Comparison of ENCODE assay signal across 1 cellular context in the genomic region with DNA sequence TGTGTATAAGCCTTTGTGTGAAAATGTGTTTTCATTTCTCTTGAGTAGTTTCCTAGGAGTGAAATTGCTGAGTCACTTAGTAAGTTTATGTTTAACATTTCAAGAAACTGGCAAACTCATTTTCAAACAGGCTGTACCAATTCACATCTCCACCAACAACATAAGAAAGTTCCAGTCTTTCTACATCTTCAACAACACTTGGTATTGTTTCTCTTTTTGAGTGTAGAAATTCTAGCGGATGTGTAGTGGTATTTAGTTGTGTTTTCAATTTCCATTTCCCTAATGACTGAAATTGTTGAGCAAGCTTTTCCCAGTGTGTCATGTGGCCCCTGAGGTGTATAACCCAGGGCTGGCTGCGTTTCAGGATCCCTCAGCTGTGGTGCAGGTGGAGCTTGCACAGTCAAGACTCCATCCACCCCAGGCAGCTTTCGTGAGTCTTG.
TF ChIP-seq lines count a peak whose summit lies in the region.

No MANE protein-coding gene starts in this region.

TF ChIP-seq in GM23338, 12 proteins besides CTCF, POLR2A, EP300 and RAD21 (continued from another document):
- TF ChIP-seq, protein P1, sequence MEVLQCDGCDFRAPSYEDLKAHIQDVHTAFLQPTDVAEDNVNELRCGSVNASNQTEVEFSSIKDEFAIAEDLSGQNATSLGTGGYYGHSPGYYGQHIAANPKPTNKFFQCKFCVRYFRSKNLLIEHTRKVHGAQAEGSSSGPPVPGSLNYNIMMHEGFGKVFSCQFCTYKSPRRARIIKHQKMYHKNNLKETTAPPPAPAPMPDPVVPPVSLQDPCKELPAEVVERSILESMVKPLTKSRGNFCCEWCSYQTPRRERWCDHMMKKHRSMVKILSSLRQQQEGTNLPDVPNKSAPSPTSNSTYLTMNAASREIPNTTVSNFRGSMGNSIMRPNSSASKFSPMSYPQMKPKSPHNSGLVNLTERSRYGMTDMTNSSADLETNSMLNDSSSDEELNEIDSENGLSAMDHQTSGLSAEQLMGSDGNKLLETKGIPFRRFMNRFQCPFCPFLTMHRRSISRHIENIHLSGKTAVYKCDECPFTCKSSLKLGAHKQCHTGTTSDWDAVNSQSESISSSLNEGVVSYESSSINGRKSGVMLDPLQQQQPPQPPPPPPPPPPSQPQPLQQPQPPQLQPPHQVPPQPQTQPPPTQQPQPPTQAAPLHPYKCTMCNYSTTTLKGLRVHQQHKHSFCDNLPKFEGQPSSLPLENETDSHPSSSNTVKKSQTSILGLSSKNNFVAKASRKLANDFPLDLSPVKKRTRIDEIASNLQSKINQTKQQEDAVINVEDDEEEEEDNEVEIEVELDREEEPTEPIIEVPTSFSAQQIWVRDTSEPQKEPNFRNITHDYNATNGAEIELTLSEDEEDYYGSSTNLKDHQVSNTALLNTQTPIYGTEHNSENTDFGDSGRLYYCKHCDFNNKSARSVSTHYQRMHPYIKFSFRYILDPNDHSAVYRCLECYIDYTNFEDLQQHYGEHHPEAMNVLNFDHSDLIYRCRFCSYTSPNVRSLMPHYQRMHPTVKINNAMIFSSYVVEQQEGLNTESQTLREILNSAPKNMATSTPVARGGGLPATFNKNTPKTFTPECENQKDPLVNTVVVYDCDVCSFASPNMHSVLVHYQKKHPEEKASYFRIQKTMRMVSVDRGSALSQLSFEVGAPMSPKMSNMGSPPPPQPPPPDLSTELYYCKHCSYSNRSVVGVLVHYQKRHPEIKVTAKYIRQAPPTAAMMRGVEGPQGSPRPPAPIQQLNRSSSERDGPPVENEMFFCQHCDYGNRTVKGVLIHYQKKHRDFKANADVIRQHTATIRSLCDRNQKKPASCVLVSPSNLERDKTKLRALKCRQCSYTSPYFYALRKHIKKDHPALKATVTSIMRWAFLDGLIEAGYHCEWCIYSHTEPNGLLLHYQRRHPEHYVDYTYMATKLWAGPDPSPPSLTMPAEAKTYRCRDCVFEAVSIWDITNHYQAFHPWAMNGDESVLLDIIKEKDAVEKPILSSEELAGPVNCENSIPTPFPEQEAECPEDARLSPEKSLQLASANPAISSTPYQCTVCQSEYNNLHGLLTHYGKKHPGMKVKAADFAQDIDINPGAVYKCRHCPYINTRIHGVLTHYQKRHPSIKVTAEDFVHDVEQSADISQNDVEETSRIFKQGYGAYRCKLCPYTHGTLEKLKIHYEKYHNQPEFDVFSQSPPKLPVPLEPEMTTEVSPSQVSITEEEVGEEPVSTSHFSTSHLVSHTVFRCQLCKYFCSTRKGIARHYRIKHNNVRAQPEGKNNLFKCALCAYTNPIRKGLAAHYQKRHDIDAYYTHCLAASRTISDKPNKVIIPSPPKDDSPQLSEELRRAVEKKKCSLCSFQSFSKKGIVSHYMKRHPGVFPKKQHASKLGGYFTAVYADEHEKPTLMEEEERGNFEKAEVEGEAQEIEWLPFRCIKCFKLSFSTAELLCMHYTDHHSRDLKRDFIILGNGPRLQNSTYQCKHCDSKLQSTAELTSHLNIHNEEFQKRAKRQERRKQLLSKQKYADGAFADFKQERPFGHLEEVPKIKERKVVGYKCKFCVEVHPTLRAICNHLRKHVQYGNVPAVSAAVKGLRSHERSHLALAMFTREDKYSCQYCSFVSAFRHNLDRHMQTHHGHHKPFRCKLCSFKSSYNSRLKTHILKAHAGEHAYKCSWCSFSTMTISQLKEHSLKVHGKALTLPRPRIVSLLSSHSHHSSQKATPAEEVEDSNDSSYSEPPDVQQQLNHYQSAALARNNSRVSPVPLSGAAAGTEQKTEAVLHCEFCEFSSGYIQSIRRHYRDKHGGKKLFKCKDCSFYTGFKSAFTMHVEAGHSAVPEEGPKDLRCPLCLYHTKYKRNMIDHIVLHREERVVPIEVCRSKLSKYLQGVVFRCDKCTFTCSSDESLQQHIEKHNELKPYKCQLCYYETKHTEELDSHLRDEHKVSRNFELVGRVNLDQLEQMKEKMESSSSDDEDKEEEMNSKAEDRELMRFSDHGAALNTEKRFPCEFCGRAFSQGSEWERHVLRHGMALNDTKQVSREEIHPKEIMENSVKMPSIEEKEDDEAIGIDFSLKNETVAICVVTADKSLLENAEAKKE (CRISPR knock-in tag; IDR thresholded peaks at IDR 0.05) = no peak
- TF ChIP-seq, protein P2, sequence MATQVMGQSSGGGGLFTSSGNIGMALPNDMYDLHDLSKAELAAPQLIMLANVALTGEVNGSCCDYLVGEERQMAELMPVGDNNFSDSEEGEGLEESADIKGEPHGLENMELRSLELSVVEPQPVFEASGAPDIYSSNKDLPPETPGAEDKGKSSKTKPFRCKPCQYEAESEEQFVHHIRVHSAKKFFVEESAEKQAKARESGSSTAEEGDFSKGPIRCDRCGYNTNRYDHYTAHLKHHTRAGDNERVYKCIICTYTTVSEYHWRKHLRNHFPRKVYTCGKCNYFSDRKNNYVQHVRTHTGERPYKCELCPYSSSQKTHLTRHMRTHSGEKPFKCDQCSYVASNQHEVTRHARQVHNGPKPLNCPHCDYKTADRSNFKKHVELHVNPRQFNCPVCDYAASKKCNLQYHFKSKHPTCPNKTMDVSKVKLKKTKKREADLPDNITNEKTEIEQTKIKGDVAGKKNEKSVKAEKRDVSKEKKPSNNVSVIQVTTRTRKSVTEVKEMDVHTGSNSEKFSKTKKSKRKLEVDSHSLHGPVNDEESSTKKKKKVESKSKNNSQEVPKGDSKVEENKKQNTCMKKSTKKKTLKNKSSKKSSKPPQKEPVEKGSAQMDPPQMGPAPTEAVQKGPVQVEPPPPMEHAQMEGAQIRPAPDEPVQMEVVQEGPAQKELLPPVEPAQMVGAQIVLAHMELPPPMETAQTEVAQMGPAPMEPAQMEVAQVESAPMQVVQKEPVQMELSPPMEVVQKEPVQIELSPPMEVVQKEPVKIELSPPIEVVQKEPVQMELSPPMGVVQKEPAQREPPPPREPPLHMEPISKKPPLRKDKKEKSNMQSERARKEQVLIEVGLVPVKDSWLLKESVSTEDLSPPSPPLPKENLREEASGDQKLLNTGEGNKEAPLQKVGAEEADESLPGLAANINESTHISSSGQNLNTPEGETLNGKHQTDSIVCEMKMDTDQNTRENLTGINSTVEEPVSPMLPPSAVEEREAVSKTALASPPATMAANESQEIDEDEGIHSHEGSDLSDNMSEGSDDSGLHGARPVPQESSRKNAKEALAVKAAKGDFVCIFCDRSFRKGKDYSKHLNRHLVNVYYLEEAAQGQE (IDR thresholded peaks at IDR 0.05; ENCODE audit: unreplicated experiment) = no peak
